ENCODE assay signal across 10 cellular contexts in the genomic region with DNA sequence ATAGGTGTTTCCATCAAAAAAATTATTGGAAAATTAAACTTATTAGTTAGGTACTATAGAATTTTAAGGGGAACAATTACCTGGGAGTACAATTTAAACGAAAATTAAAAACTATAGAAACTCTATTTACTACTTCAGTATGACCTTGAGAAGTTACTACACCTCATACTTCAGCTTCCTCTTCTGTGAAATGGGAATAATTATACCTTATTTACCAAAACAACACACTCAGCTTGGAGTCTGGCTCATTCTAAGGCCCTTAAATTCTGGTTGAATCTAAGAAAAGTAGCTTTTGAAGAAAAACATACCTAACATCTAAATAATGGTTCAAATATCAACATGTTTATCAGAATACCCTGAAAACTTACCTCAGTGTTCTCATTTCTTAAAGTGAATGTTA. TPM values are rescaled to one million over a fixed set of nuclear protein-coding genes. Genes with fewer than 3 reads are reported as not detected.
DNase-seq lines count a peak whose midpoint lies in the region; ATAC-seq and TF ChIP-seq lines count a peak whose summit lies in the region.
"Had no signal": no experiment of that assay in that cellular context is flagged by ENCODE, and none has a peak within 500 bp of the region (broad histone marks: within the 10 kb centered on the region; RNA-seq: fewer than 3 reads in every experiment).

No MANE protein-coding gene starts in this region.

- H3K4me1 Mint-ChIP-seq in activated CD8-positive, alpha-beta memory T cell treated with anti-CD3 and anti-CD28 coated beads, Interleukin-2, amount 10 ng/mL, durations not matched to agents 7 days and 5 days, result peaks cover 49% of the 10 kb centered on the region
- H3K4me1 Mint-ChIP-seq in activated CD8-positive, alpha-beta T cell treated with anti-CD3 and anti-CD28 coated beads for 36 hours (ENCODE audit: low read depth), result peaks cover 58% of the 10 kb centered on the region

- peaks cover 0 to 10% (median 7%) of the 10 kb centered on the region in 3 donors for H3K36me3 ChIP-seq in tibial artery

- no peak for ATAC-seq in activated CD8-positive, alpha-beta memory T cell treated with anti-CD3 and anti-CD28 coated beads, Interleukin-2, amount 10 ng/mL, durations not matched to agents 7 days and 5 days
- no peak for ATAC-seq in activated CD8-positive, alpha-beta T cell treated with anti-CD3 and anti-CD28 coated beads for 36 hours
- ATAC-seq in GM21529 (IDR thresholded peaks at IDR 0.05; ENCODE audit: unreplicated experiment), result no peak

- H3K9me3 Mint-ChIP-seq in activated CD8-positive, alpha-beta memory T cell treated with anti-CD3 and anti-CD28 coated beads, Interleukin-2, amount 10 ng/mL, durations not matched to agents 7 days and 5 days (ENCODE audit: low read depth), result no peaks in the 10 kb centered on the region
- H3K9me3 Mint-ChIP-seq in activated CD8-positive, alpha-beta T cell treated with anti-CD3 and anti-CD28 coated beads for 36 hours, result no peaks in the 10 kb centered on the region

- TF ChIP-seq CTCF in activated CD8-positive, alpha-beta T cell treated with anti-CD3 and anti-CD28 coated beads for 36 hours (IDR thresholded peaks at IDR 0.05), result no peak
- TF ChIP-seq CTCF in foreskin fibroblast (IDR thresholded peaks at IDR 0.05; ENCODE audit: low read depth, low read length) (no peak), tibial artery (IDR thresholded peaks at IDR 0.05) (no peak)

- H3K27ac ChIP-seq in tibial artery, result peak overlapping the region; percentile 27 to 94
- H3K27ac ChIP-seq: C4-2B had no signal

- DNase-seq in activated CD8-positive, alpha-beta memory T cell treated with anti-CD3 and anti-CD28 coated beads, Interleukin-2, amount 10 ng/mL, durations not matched to agents 7 days and 5 days, result no peak
- DNase-seq in activated CD8-positive, alpha-beta memory T cell treated with anti-CD3 and anti-CD28 coated beads for 24 hours, result no peak
- DNase-seq in activated CD8-positive, alpha-beta T cell treated with anti-CD3 and anti-CD28 coated beads for 36 hours, result no peak
- DNase-seq in foreskin fibroblast, result no peak
- DNase-seq in tibial artery, result no peak
- no peak for DNase-seq in GM19240 (ENCODE audit: insufficient read length, low spot score)
- no peak for DNase-seq in stimulated activated CD4-positive, alpha-beta T cell treated with anti-CD3 and anti-CD28 coated beads, Interleukin-2, amount 100 ng/mL, for 48 hours
- DNase-seq: activated CD8-positive, alpha-beta memory T cell treated with anti-CD3 and anti-CD28 coated beads, Interleukin-2, amount 50 U/mL, for 4 hours had no signal

- CTCF ChIA-PET in activated CD8-positive, alpha-beta memory T cell treated with anti-CD3 and anti-CD28 coated beads, Interleukin-2, amount 10 ng/mL, durations not matched to agents 7 days and 5 days (lab: Charles Lee), result interaction anchor here (0.9 to 2.9 kb wide), 7 partner anchors 9 to 114 kb away, joined by 3 to 10 read pairs (median 3); no protein-coding TSS in a partner anchor
- CTCF ChIA-PET in activated CD8-positive, alpha-beta T cell treated with anti-CD3 and anti-CD28 coated beads for 36 hours (lab: Charles Lee), result interaction anchor here (1.5 to 4.1 kb wide), 5 partner anchors 11 to 113 kb away, joined by 4 to 29 read pairs (median 13); no protein-coding TSS in a partner anchor

- H3K4me1 ChIP-seq in tibial artery, result peaks cover 0 to 52% (median 10%) of the 10 kb centered on the region in 4 donors

- peak overlapping the region; percentile 100 for H3K27ac Mint-ChIP-seq in activated CD8-positive, alpha-beta memory T cell treated with anti-CD3 and anti-CD28 coated beads, Interleukin-2, amount 10 ng/mL, durations not matched to agents 7 days and 5 days
- H3K27ac Mint-ChIP-seq in activated CD8-positive, alpha-beta T cell treated with anti-CD3 and anti-CD28 coated beads for 36 hours, result peak overlapping the region; percentile 99

- H3K4me3 ChIP-seq in foreskin fibroblast (ENCODE audit: low read depth in 1 of 2, low read length in 2 of 2) (peak overlapping the region; percentile 82 to 91), tibial artery (no peak overlapping the region)

- no peaks in the 10 kb centered on the region for H3K9me3 ChIP-seq in tibial artery

- intact Hi-C loops in activated CD8-positive, alpha-beta T cell treated with anti-CD3 and anti-CD28 coated beads for 36 hours (cut with micrococcal nuclease), result no loop called here
- intact Hi-C loops in tibial artery (cut with DNase I; ENCODE audit: low total_unique reads), result no loop called here

- H3K4me3 Mint-ChIP-seq in activated CD8-positive, alpha-beta memory T cell treated with anti-CD3 and anti-CD28 coated beads, Interleukin-2, amount 10 ng/mL, durations not matched to agents 7 days and 5 days, result peak overlapping the region; percentile 100
- H3K4me3 Mint-ChIP-seq in activated CD8-positive, alpha-beta T cell treated with anti-CD3 and anti-CD28 coated beads for 36 hours, result peak overlapping the region; percentile 100

- H3K27me3 Mint-ChIP-seq in activated CD8-positive, alpha-beta memory T cell treated with anti-CD3 and anti-CD28 coated beads, Interleukin-2, amount 10 ng/mL, durations not matched to agents 7 days and 5 days, result no peaks in the 10 kb centered on the region
- no peaks in the 10 kb centered on the region for H3K27me3 Mint-ChIP-seq in activated CD8-positive, alpha-beta T cell treated with anti-CD3 and anti-CD28 coated beads for 36 hours

- H3K36me3 Mint-ChIP-seq in activated CD8-positive, alpha-beta memory T cell treated with anti-CD3 and anti-CD28 coated beads, Interleukin-2, amount 10 ng/mL, durations not matched to agents 7 days and 5 days, result peaks cover 52% of the 10 kb centered on the region
- peaks cover 52% of the 10 kb centered on the region for H3K36me3 Mint-ChIP-seq in activated CD8-positive, alpha-beta T cell treated with anti-CD3 and anti-CD28 coated beads for 36 hours (ENCODE audit: low read depth)

- POLR2A ChIA-PET in activated CD8-positive, alpha-beta T cell treated with anti-CD3 and anti-CD28 coated beads for 36 hours (lab: Charles Lee), result interaction anchor here (0.7 to 4.0 kb wide), 6 partner anchors 8 to 1103 kb away, joined by 3 to 19 read pairs (median 3); no protein-coding TSS in a partner anchor

- no peaks in the 10 kb centered on the region for H3K27me3 ChIP-seq in tibial artery

RNA-seq across cellular contexts. Expression of gene NABP1, which starts 2.7 kb away (rescaled TPM):
- 10 to 100 TPM; 49.2 to 52.3 TPM for total RNA-seq in activated CD8-positive, alpha-beta memory T cell treated with anti-CD3 and anti-CD28 coated beads, Interleukin-2, amount 10 ng/mL, durations not matched to agents 7 days and 5 days
- 10 to 100 TPM; 30.5 to 31.7 TPM for total RNA-seq in activated CD8-positive, alpha-beta T cell treated with anti-CD3 and anti-CD28 coated beads for 36 hours

Comparison
In these comparisons a context has a peak if more than half of its experiments do, and no peak if none do; other contexts are left out.
1. H3K4me3 ChIP-seq: peak in foreskin fibroblast (2 of 2); none in tibial artery (0 of 2).